1 cellular context compared by ENCODE assay signal in the genomic region with DNA sequence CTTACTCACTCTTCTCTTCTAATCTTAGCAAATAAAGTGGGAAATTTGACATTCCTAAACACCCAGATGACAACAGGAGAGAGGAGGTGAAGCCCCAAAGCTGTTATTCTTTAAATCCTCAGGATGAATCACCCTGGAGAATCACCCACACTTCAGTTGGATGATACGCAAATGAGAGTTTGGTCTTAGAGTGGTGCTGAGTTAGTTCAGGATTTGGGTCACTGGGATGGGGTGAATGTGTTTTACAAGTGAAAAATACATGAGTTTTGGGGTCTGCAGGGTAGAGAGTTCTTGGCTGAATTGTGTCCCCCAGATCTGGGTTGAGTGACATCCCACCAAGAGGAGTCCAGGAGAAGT.
TF ChIP-seq lines count a peak whose summit lies in the region.

No MANE protein-coding gene starts in this region.

TF ChIP-seq in K562, 482 proteins besides CTCF, POLR2A, EP300 and RAD21 (continued from another document):
- TF ChIP-seq, protein P1, sequence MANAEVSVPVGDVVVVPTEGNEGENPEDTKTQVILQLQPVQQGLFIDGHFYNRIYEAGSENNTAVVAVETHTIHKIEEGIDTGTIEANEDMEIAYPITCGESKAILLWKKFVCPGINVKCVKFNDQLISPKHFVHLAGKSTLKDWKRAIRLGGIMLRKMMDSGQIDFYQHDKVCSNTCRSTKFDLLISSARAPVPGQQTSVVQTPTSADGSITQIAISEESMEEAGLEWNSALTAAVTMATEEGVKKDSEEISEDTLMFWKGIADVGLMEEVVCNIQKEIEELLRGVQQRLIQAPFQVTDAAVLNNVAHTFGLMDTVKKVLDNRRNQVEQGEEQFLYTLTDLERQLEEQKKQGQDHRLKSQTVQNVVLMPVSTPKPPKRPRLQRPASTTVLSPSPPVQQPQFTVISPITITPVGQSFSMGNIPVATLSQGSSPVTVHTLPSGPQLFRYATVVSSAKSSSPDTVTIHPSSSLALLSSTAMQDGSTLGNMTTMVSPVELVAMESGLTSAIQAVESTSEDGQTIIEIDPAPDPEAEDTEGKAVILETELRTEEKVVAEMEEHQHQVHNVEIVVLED (CRISPR knock-in tag; IDR thresholded peaks at IDR 0.05): no peak
- TF ChIP-seq TRIM24 (IDR thresholded peaks at IDR 0.05) (no peak), ZNF655 (CRISPR knock-in tag; IDR thresholded peaks at IDR 0.05) (0 out of 2 replicates have a peak, but pooled peaks have one; percentile 15)
- TF ChIP-seq, protein P2, sequence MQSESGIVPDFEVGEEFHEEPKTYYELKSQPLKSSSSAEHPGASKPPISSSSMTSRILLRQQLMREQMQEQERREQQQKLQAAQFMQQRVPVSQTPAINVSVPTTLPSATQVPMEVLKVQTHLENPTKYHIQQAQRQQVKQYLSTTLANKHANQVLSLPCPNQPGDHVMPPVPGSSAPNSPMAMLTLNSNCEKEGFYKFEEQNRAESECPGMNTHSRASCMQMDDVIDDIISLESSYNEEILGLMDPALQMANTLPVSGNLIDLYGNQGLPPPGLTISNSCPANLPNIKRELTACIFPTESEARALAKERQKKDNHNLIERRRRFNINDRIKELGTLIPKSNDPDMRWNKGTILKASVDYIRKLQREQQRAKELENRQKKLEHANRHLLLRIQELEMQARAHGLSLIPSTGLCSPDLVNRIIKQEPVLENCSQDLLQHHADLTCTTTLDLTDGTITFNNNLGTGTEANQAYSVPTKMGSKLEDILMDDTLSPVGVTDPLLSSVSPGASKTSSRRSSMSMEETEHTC (IDR thresholded peaks at IDR 0.05): no peak
